Comparison of ENCODE assay signal across 8 cellular contexts in the genomic region with DNA sequence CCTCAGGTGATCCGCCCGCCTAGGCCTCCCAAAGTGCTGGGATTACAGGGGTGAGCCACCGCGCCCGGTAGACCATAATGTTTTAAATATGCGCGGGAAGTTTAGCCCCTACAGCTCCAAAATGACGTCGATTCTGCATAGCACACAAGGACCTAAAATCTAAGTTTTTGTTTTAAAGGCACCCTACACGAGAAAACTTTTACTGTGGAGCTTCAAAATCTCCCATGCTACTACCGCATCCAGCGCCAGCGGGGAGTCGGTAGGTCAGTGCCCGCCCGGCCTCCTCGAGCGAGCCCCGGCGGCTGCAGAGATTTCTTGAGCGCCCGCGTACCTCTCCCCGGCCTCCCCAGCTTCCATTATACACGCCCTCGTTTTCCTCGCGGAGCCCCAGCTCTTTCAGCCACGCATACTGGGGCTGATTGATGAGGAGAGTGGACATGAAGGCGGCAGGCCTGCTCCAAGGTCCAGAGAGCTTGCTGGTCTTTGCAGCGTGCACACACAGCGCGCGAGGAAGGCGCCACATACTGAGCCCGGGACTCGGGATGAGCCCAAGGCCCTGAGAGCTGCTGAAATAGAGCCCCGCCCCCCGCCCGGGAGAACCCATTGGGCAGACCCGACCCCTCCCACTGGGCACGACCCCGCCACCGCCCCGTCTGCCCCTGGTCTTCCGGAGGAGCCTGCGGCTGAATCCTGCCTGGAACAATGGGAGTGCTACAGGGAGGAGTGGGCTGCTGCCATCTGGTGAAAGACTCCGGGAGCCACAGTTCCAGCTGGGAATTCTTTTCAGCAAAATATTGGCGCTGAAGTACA. TPM values are rescaled to one million over a fixed set of nuclear protein-coding genes. Genes with fewer than 3 reads are reported as not detected.
DNase-seq lines count a peak whose midpoint lies in the region; ATAC-seq and TF ChIP-seq lines count a peak whose summit lies in the region.

TSS of gene ALDH7A1 (minus strand) at position 544 of the 810 bp plus-strand sequence. CDS start at position 523, 21 bp downstream.

- TSS peak; percentile 54 for BruUV-seq in PC-9 (replicated peaks; lab: Mats Ljungman, UMichigan)

- no peaks in the 10 kb centered on the region for H4K20me1 ChIP-seq in PC-9 (ENCODE audit: insufficient read depth)
- H4K20me1 ChIP-seq in neural cell (ENCODE audit: insufficient read depth): no peaks in the 10 kb centered on the region

- no peaks in the 10 kb centered on the region for H3K36me3 Mint-ChIP-seq in activated naive CD4-positive, alpha-beta T cell treated with anti-CD3 and anti-CD28 coated beads, Interleukin-2, amount 50 U/mL, for 24 hours

- peaks cover 20% of the 10 kb centered on the region for H3K4me1 ChIP-seq in PC-9 (replicated peaks; ENCODE audit: insufficient read depth)
- H3K4me1 ChIP-seq in gastroesophageal sphincter: peaks cover 0 to 25% (median 4%) of the 10 kb centered on the region in 3 donors
- H3K4me1 ChIP-seq in testis: peaks cover 8% of the 10 kb centered on the region

- ATAC-seq in GM19372 (IDR thresholded peaks at IDR 0.05; ENCODE audit: low read depth, unreplicated experiment): peak; percentile 79
- peak; percentile 54 for ATAC-seq in HG03457 (IDR thresholded peaks at IDR 0.05; ENCODE audit: unreplicated experiment)
- peak; percentile 96 for ATAC-seq in gastroesophageal sphincter

- H3F3A ChIP-seq in PC-9 (ENCODE audit: insufficient read depth, low read depth): peaks cover 18% of the 10 kb centered on the region; the same call in 1 of the 2 replicates
- no peaks in the 10 kb centered on the region for H3F3A ChIP-seq in neural cell (ENCODE audit: insufficient read depth, low read length, poor library complexity, severe bottlenecking)

- peak; percentile 22 to 36 for TF ChIP-seq POLR2A in gastroesophageal sphincter (IDR thresholded peaks at IDR 0.05)
- TF ChIP-seq POLR2A in testis (IDR thresholded peaks at IDR 0.05): no peak

- H3K9me2 ChIP-seq in PC-9 (ENCODE audit: insufficient read depth): no peaks in the 10 kb centered on the region
- H3K9me2 ChIP-seq in neural cell (ENCODE audit: insufficient read depth, low read length): no peaks in the 10 kb centered on the region

- TF ChIP-seq RAD21 in neural cell (conservative IDR thresholded peaks at IDR 0.05): peak; percentile 79

- TF ChIP-seq CTCF in PC-9 (conservative IDR thresholded peaks at IDR 0.05): peak; percentile 54
- peak in 3 of 4 experiments; percentile 42 to 62 (median 46) for TF ChIP-seq CTCF in gastroesophageal sphincter (IDR thresholded peaks at IDR 0.05)
- TF ChIP-seq CTCF in neural cell (IDR thresholded peaks at IDR 0.05; ENCODE audit: poor library complexity, severe bottlenecking): peak; percentile 81
- peak; percentile 43 to 61 (median 55) for TF ChIP-seq CTCF in testis (IDR thresholded peaks at IDR 0.05)

- H2AFZ ChIP-seq in PC-9 (peak within 1 kb of the TSS; percentile 81), neural cell (ENCODE audit: low read depth, low read length) (peak within 1 kb of the TSS; percentile 93)

- POLR2A ChIA-PET in PC-9 (lab: Charles Lee; ENCODE audit: unreplicated experiment): interaction anchor here (0.6 to 1.1 kb wide), 5 partner anchors 9 to 268 kb away, joined by 3 to 11 read pairs (median 4); no protein-coding TSS in a partner anchor

- H3K27me3 Mint-ChIP-seq in activated naive CD4-positive, alpha-beta T cell treated with anti-CD3 and anti-CD28 coated beads, Interleukin-2, amount 50 U/mL, for 24 hours: peaks cover 1% of the 10 kb centered on the region

- intact Hi-C loops in PC-9 (cut with micrococcal nuclease; ENCODE audit: unreplicated experiment): loop anchor here (1.0 to 10.0 kb wide), 4 partner anchors 53 to 243 kb away; partner anchors contain the start of genes GRAMD2B and LMNB1
- intact Hi-C loops in testis (cut with DNase I; ENCODE audit: low total_unique reads): no loop called here

- 1 to 3% methylated on average over 8 to 15 of the region's 49 CpGs for WGBS in gastroesophageal sphincter (ENCODE audit: low coverage in 1 of 2), 2 donors
- WGBS in testis, 2 donors: 1 to 2% methylated on average over 32 to 46 of the region's 49 CpGs

- peak within 1 kb of the TSS; percentile 74 for H3K9ac ChIP-seq in neural cell (ENCODE audit: low read length)

- H3K27me3 ChIP-seq in PC-9 (ENCODE audit: insufficient read depth, low read depth) (no peaks in the 10 kb centered on the region), gastroesophageal sphincter (no peaks in the 10 kb centered on the region), neural cell (ENCODE audit: insufficient read depth, low read depth, low read length) (no peaks in the 10 kb centered on the region), testis (no peaks in the 10 kb centered on the region)

- H3K9me3 Mint-ChIP-seq in activated naive CD4-positive, alpha-beta T cell treated with anti-CD3 and anti-CD28 coated beads, Interleukin-2, amount 50 U/mL, for 24 hours: no peaks in the 10 kb centered on the region

- H3K4me1 Mint-ChIP-seq in activated naive CD4-positive, alpha-beta T cell treated with anti-CD3 and anti-CD28 coated beads, Interleukin-2, amount 50 U/mL, for 24 hours: peaks cover 4% of the 10 kb centered on the region

- H3K4me3 Mint-ChIP-seq in activated naive CD4-positive, alpha-beta T cell treated with anti-CD3 and anti-CD28 coated beads, Interleukin-2, amount 50 U/mL, for 24 hours: peak within 1 kb of the TSS; percentile 87

- peak within 1 kb of the TSS; percentile 97 for H3K4me2 ChIP-seq in PC-9
- H3K4me2 ChIP-seq in neural cell (ENCODE audit: low read length): peak within 1 kb of the TSS; percentile 48

- H3K79me2 ChIP-seq in PC-9 (ENCODE audit: low read depth): peaks cover 22% of the 10 kb centered on the region
- peaks cover 9% of the 10 kb centered on the region for H3K79me2 ChIP-seq in neural cell (replicated peaks; ENCODE audit: insufficient read depth, low read length)

- H3K4me3 ChIP-seq in PC-9: peak within 1 kb of the TSS; percentile 68
- H3K4me3 ChIP-seq in gastroesophageal sphincter: peak within 1 kb of the TSS; percentile 43 to 72
- peak within 1 kb of the TSS; percentile 73 for H3K4me3 ChIP-seq in neural cell (ENCODE audit: low read length)
- H3K4me3 ChIP-seq in testis: peak within 1 kb of the TSS; percentile 68 to 75

- peak; percentile 21 for DNase-seq in CD1c-positive myeloid dendritic cell (ENCODE audit: extremely low spot score)
- peak; percentile 84 to 91 for DNase-seq in PC-9
- peak; percentile 96 for DNase-seq in testis

- TF ChIP-seq EP300 in gastroesophageal sphincter (IDR thresholded peaks at IDR 0.05): no peak
- peak; percentile 30 for TF ChIP-seq EP300 in neural cell (conservative IDR thresholded peaks at IDR 0.05; ENCODE audit: poor library complexity, severe bottlenecking)

- CTCF ChIA-PET in PC-9 (lab: Charles Lee): interaction anchor here (0.6 to 1.2 kb wide), 3 partner anchors 55 to 895 kb away, joined by 3 to 14 read pairs (median 9); no protein-coding TSS in a partner anchor

- H3K9me3 ChIP-seq in PC-9 (ENCODE audit: insufficient read depth, low read depth) (no peaks in the 10 kb centered on the region), gastroesophageal sphincter (no peaks in the 10 kb centered on the region), neural cell (ENCODE audit: low read length) (no peaks in the 10 kb centered on the region), testis (no peaks in the 10 kb centered on the region)

- no peak within 1 kb of the TSS for H3K27ac Mint-ChIP-seq in activated naive CD4-positive, alpha-beta T cell treated with anti-CD3 and anti-CD28 coated beads, Interleukin-2, amount 50 U/mL, for 24 hours

- H3K27ac ChIP-seq in PC-9 (peak within 1 kb of the TSS; percentile 45), gastroesophageal sphincter (peak within 1 kb of the TSS; percentile 5 to 86 (median 82)), neural cell (ENCODE audit: low read length) (peak within 1 kb of the TSS; percentile 68), testis (peak within 1 kb of the TSS; percentile 55 to 79)

- H3K36me3 ChIP-seq in PC-9 (ENCODE audit: low read depth) (no peaks in the 10 kb centered on the region), gastroesophageal sphincter (peaks cover 0 to 25% of the 10 kb centered on the region in 2 donors), neural cell (ENCODE audit: insufficient read depth, low read length) (no peaks in the 10 kb centered on the region), testis (ENCODE audit: low read depth, missing control alignments) (no peaks in the 10 kb centered on the region)

TF ChIP-seq in neural cell, 6 proteins besides CTCF, POLR2A, EP300 and RAD21 (continues in another document):
- peak; percentile 59 for TF ChIP-seq MXI1 (conservative IDR thresholded peaks at IDR 0.05; ENCODE audit: poor library complexity, severe bottlenecking)
- peak; percentile 95 for TF ChIP-seq REST (IDR thresholded peaks at IDR 0.05; ENCODE audit: borderline replicate concordance)
- TF ChIP-seq SMC3 (conservative IDR thresholded peaks at IDR 0.05; ENCODE audit: poor library complexity): peak; percentile 86
- TF ChIP-seq EZH2 (IDR thresholded peaks at IDR 0.05; ENCODE audit: borderline replicate concordance, insufficient read depth, low read length, poor library complexity, severe bottlenecking): no peak
- peak; percentile 56 for TF ChIP-seq POLR2AphosphoS5 (IDR thresholded peaks at IDR 0.05)

RNA-seq across cellular contexts. Expression of gene ALDH7A1, which starts in this region (rescaled TPM):
- total RNA-seq in PC-9 (2021): 109 and 111 TPM in 2 replicates
- 10 to 100 TPM; 13.6 to 23.4 (median 18.6) TPM for total RNA-seq in gastroesophageal sphincter
- polyA plus RNA-seq in neural cell: 23.4 and 26.4 TPM in 2 replicates
- polyA minus RNA-seq in neural cell: 44.8 and 49.7 TPM in 2 replicates
- total RNA-seq in testis: 10 to 100 TPM; 57.2 to 68.3 TPM
- polyA plus RNA-seq in testis (ENCODE audit: insufficient read depth, low read depth, low replicate concordance): 50.0 TPM

Comparison
In these comparisons a context has a peak if more than half of its experiments do, and no peak if none do; other contexts are left out.
1. Peak in every context shown above with its lines: DNase-seq, ATAC-seq, H3K4me3 ChIP-seq and H3K27ac ChIP-seq.
2. DNase-seq: peak in every context shown above with its lines; median percentile 96 in testis; 88 in PC-9; 21 in CD1c-positive myeloid dendritic cell.